Comparison of ENCODE assay signal across 1 cellular context in genomic region chr5:141771031-141771430, GRCh38.
A peak's percentile ranks its signal among the peaks of the same experiment; 100 is the strongest.
TF ChIP-seq lines count a peak whose summit lies in the region.

No MANE protein-coding gene starts in this region.

TF ChIP-seq in GM23338, 12 proteins besides CTCF, POLR2A, EP300 and RAD21:
- TF ChIP-seq, protein P1, sequence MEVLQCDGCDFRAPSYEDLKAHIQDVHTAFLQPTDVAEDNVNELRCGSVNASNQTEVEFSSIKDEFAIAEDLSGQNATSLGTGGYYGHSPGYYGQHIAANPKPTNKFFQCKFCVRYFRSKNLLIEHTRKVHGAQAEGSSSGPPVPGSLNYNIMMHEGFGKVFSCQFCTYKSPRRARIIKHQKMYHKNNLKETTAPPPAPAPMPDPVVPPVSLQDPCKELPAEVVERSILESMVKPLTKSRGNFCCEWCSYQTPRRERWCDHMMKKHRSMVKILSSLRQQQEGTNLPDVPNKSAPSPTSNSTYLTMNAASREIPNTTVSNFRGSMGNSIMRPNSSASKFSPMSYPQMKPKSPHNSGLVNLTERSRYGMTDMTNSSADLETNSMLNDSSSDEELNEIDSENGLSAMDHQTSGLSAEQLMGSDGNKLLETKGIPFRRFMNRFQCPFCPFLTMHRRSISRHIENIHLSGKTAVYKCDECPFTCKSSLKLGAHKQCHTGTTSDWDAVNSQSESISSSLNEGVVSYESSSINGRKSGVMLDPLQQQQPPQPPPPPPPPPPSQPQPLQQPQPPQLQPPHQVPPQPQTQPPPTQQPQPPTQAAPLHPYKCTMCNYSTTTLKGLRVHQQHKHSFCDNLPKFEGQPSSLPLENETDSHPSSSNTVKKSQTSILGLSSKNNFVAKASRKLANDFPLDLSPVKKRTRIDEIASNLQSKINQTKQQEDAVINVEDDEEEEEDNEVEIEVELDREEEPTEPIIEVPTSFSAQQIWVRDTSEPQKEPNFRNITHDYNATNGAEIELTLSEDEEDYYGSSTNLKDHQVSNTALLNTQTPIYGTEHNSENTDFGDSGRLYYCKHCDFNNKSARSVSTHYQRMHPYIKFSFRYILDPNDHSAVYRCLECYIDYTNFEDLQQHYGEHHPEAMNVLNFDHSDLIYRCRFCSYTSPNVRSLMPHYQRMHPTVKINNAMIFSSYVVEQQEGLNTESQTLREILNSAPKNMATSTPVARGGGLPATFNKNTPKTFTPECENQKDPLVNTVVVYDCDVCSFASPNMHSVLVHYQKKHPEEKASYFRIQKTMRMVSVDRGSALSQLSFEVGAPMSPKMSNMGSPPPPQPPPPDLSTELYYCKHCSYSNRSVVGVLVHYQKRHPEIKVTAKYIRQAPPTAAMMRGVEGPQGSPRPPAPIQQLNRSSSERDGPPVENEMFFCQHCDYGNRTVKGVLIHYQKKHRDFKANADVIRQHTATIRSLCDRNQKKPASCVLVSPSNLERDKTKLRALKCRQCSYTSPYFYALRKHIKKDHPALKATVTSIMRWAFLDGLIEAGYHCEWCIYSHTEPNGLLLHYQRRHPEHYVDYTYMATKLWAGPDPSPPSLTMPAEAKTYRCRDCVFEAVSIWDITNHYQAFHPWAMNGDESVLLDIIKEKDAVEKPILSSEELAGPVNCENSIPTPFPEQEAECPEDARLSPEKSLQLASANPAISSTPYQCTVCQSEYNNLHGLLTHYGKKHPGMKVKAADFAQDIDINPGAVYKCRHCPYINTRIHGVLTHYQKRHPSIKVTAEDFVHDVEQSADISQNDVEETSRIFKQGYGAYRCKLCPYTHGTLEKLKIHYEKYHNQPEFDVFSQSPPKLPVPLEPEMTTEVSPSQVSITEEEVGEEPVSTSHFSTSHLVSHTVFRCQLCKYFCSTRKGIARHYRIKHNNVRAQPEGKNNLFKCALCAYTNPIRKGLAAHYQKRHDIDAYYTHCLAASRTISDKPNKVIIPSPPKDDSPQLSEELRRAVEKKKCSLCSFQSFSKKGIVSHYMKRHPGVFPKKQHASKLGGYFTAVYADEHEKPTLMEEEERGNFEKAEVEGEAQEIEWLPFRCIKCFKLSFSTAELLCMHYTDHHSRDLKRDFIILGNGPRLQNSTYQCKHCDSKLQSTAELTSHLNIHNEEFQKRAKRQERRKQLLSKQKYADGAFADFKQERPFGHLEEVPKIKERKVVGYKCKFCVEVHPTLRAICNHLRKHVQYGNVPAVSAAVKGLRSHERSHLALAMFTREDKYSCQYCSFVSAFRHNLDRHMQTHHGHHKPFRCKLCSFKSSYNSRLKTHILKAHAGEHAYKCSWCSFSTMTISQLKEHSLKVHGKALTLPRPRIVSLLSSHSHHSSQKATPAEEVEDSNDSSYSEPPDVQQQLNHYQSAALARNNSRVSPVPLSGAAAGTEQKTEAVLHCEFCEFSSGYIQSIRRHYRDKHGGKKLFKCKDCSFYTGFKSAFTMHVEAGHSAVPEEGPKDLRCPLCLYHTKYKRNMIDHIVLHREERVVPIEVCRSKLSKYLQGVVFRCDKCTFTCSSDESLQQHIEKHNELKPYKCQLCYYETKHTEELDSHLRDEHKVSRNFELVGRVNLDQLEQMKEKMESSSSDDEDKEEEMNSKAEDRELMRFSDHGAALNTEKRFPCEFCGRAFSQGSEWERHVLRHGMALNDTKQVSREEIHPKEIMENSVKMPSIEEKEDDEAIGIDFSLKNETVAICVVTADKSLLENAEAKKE (CRISPR knock-in tag; IDR thresholded peaks at IDR 0.05) = no peak
- TF ChIP-seq ZNF331 (CRISPR knock-in tag; IDR thresholded peaks at IDR 0.05; ENCODE audit: low read depth) = no peak
- TF ChIP-seq, protein P2, sequence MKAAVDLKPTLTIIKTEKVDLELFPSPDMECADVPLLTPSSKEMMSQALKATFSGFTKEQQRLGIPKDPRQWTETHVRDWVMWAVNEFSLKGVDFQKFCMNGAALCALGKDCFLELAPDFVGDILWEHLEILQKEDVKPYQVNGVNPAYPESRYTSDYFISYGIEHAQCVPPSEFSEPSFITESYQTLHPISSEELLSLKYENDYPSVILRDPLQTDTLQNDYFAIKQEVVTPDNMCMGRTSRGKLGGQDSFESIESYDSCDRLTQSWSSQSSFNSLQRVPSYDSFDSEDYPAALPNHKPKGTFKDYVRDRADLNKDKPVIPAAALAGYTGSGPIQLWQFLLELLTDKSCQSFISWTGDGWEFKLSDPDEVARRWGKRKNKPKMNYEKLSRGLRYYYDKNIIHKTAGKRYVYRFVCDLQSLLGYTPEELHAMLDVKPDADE (IDR thresholded peaks at IDR 0.05) = no peak
- no peak for TF ChIP-seq EZH2phosphoT487 (IDR thresholded peaks at IDR 0.05; ENCODE audit: unreplicated experiment)
- no peak for TF ChIP-seq EZH2 (IDR thresholded peaks at IDR 0.05; ENCODE audit: low read depth, unreplicated experiment)
- TF ChIP-seq STAT1 (IDR thresholded peaks at IDR 0.05; ENCODE audit: unreplicated experiment) = no peak
- no peak for TF ChIP-seq POLR2AphosphoS5 (IDR thresholded peaks at IDR 0.05; ENCODE audit: low read depth)
- TF ChIP-seq CREB1 (CRISPR knock-in tag; IDR thresholded peaks at IDR 0.05; ENCODE audit: low read depth) = peak; percentile 64
